In the genomic region with DNA sequence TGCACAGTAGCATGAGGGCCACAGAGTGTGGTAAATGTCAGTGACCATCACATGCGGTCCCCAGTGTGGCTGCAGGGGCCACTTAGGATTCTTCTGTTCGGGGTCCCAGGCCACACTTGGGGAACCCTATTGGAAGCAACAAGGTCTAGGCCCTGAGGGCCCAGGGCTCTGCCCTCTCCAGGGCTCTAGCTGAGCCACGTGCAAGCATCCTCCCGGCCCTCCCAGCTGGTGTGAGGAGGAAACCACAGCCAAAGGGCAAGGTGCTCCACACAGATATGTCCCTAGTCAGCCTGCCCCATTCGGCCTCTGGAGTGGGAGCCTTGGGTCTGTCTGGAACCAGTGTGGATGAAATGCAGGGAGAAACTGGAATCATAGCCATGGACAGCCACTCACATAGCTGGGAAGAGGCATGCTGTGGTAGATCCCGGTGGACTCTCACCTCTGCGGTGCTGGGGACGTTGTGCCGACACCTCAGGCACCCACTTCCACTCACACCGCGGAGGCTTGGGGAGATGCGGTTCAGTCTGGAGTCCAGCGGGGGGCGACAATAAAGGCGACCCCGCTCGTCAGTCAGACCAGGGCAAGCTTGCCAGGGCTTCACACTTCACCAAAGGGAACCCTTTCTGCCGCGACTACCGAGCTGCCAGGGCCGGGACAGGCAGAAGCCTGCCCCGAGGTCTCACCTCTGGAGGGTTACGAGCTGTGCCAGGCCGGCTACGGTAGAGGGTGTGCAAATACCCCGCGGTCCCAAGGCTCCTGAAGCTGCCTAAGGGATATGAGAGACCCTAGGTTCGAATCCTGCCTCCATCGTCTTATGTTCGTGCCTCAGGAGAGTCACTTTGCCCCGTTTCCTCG, we compare ENCODE assay signal across 18 cellular contexts. TPM values are rescaled to one million over a fixed set of nuclear protein-coding genes. Genes with fewer than 3 reads are reported as not detected.
"Had no signal": no experiment of that assay in that cellular context is flagged by ENCODE, and none has a peak within 500 bp of the region (broad histone marks: within the 10 kb centered on the region; RNA-seq: fewer than 3 reads in every experiment).

No MANE protein-coding gene starts in this region.

- H3K27me3 Mint-ChIP-seq: activated T-helper 17 cell treated with anti-CD3 and anti-CD28 coated beads, Interleukin-2, amount 50 U/mL, for 72 hours; naive thymus-derived CD8-positive, alpha-beta T cell; stimulated activated memory B cell treated with anti-CD40 and anti-IgM and Interleukin-4, amounts not matched to agents 10 μg/mL and 1 μg/mL and 100 μg/mL, for 72 hours had no signal

- H3K4me3 Mint-ChIP-seq: activated T-helper 17 cell treated with anti-CD3 and anti-CD28 coated beads, Interleukin-2, amount 50 U/mL, for 72 hours; endodermal cell; stimulated activated memory B cell treated with anti-CD40 and anti-IgM and Interleukin-4, amounts not matched to agents 10 μg/mL and 1 μg/mL and 100 μg/mL, for 72 hours had no signal

- H3K9me3 ChIP-seq: gastrocnemius medialis, heart left ventricle, mucosa of descending colon, thyroid gland had no signal

- H3K27me3 ChIP-seq: dorsolateral prefrontal cortex, gastrocnemius medialis, thyroid gland had no signal

- H3K4me3 ChIP-seq: dorsolateral prefrontal cortex, gastrocnemius medialis, heart left ventricle, mucosa of descending colon, thyroid gland had no signal

- H3K27ac Mint-ChIP-seq: activated T-helper 17 cell treated with anti-CD3 and anti-CD28 coated beads, Interleukin-2, amount 50 U/mL, for 72 hours; endodermal cell; naive thymus-derived CD8-positive, alpha-beta T cell; stimulated activated memory B cell treated with anti-CD40 and anti-IgM and Interleukin-4, amounts not matched to agents 10 μg/mL and 1 μg/mL and 100 μg/mL, for 72 hours had no signal

- H3K9me3 Mint-ChIP-seq: activated T-helper 17 cell treated with anti-CD3 and anti-CD28 coated beads, Interleukin-2, amount 50 U/mL, for 72 hours; endodermal cell; naive thymus-derived CD8-positive, alpha-beta T cell; stimulated activated memory B cell treated with anti-CD40 and anti-IgM and Interleukin-4, amounts not matched to agents 10 μg/mL and 1 μg/mL and 100 μg/mL, for 72 hours had no signal

- DNase-seq: activated CD4-positive, alpha-beta T cell treated with anti-CD3 and anti-CD28 coated beads, Interleukin-2, amount 50 U/mL, for 4 hours; activated CD4-positive, CD25-positive, alpha-beta regulatory T cell treated with anti-CD3 and anti-CD28 coated beads, Interleukin-2, amount 50 U/mL, for 72 hours; activated naive CD4-positive, alpha-beta T cell treated with Interleukin-2 at 50 U/mL for 16 hours; dorsolateral prefrontal cortex; endodermal cell; erythroblast; gastrocnemius medialis; heart left ventricle; mucosa of descending colon; naive thymus-derived CD8-positive, alpha-beta T cell; stimulated activated CD4-positive, alpha-beta T cell treated with anti-CD3 and anti-CD28 coated beads, Interleukin-2, amount 100 ng/mL, for 48 hours; thyroid gland had no signal

- H3K4me1 Mint-ChIP-seq: activated T-helper 17 cell treated with anti-CD3 and anti-CD28 coated beads, Interleukin-2, amount 50 U/mL, for 72 hours; endodermal cell had no signal

- H3K36me3 ChIP-seq: gastrocnemius medialis, heart left ventricle, thyroid gland had no signal

- H3K27ac ChIP-seq: gastrocnemius medialis, heart left ventricle, thyroid gland had no signal

- ATAC-seq: activated T-helper 17 cell treated with anti-CD3 and anti-CD28 coated beads, Interleukin-2, amount 50 U/mL, for 72 hours; gastrocnemius medialis; heart left ventricle; mucosa of descending colon; naive thymus-derived CD8-positive, alpha-beta T cell; stimulated activated memory B cell treated with anti-CD40 and anti-IgM and Interleukin-4, amounts not matched to agents 10 μg/mL and 1 μg/mL and 100 μg/mL, for 72 hours had no signal

- FAIRE-seq: astrocyte, islet of Langerhans, urothelium cell line had no signal

RNA-seq across cellular contexts. Expression of a gene that starts 28.7 kb away (rescaled TPM):
- total RNA-seq: gastrocnemius medialis, heart left ventricle, mucosa of descending colon, osteocyte had no signal
- polyA plus RNA-seq: heart left ventricle; naive thymus-derived CD8-positive, alpha-beta T cell had no signal
